ENCODE assay signal across 8 cellular contexts in the genomic region with DNA sequence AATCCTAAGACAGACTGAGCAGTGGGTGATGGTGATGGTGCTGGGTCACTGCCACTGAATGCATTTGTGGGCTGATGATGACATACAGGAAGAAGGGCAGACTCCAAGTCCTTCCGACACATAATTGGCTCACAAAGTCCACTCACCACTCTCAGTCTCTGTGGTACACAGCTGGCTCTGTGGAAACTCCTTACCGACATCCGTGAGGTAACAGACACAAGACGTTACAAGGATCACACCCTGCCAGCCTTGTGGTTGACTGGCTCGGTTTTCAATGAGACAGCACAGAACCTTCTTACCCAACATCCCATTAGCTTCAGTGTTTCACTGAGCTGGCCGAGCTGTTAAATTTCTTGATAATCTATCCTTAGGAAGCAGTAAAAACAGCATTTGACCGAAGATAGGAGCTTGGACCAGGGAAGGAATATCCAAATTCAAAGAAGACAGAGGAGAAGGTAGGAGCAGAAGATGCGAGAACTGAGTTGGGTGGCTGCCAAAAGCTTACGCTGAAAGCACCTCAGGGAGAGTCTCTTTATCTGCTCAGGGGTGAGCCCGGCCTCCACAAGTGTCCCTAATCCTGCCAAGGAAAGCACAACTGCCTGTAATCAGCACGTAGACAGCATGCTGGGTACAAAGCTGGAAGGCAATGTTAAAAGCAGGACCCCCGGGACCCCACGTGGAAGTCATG. TPM values are rescaled to one million over a fixed set of nuclear protein-coding genes. Genes with fewer than 3 reads are reported as not detected.
DNase-seq lines count a peak whose midpoint lies in the region; ATAC-seq and TF ChIP-seq lines count a peak whose summit lies in the region.

No MANE protein-coding gene starts in this region.

- peak overlapping the region; percentile 20 to 59 (median 36) for H3K27ac ChIP-seq in Peyer's patch
- peak overlapping the region; percentile 23 for H3K27ac ChIP-seq in adipose tissue (ENCODE audit: low read depth, low read length)
- peak overlapping the region; percentile 60 to 81 (median 73) for H3K27ac ChIP-seq in stomach

- WGBS in adipose tissue, 3 donors, result 34 to 75% (median 37%) methylated on average over 13 of the region's 13 CpGs
- 54 to 74% (median 66%) methylated on average over 13 of the region's 13 CpGs for WGBS in stomach, 5 donors

- DNase-seq in Caki2 (ENCODE audit: low read depth) (peak; percentile 22), Peyer's patch (peak; percentile 31 to 74 (median 46)), islet precursor cell (peak; percentile 73), stomach (peak; percentile 48), 8988T (no peak), NCI-H146 (lab: John Stamatoyannopoulos, UW) (no peak)

- intact Hi-C loops in stomach (cut with DNase I; ENCODE audit: low total_unique reads), result no loop called here

- H3K4me3 ChIP-seq in Peyer's patch (no peak overlapping the region), stomach (no peak overlapping the region)

- no peaks in the 10 kb centered on the region for H3K9me3 ChIP-seq in Peyer's patch
- no peaks in the 10 kb centered on the region for H3K9me3 ChIP-seq in stomach

- H3K36me3 ChIP-seq in Peyer's patch (peaks cover 0 to 79% (median 0%) of the 10 kb centered on the region in 3 donors), stomach (peaks cover 74 to 86% (median 83%) of the 10 kb centered on the region in 4 donors)

- H3K4me1 ChIP-seq in Peyer's patch (peaks cover 0 to 32% (median 8%) of the 10 kb centered on the region in 4 donors), stomach (peaks cover 13 to 56% (median 38%) of the 10 kb centered on the region in 4 donors)

- in situ Hi-C loops in Caki2 (cut with HindIII; ENCODE audit: low pct_unique_long_range_greater_than_20kb, low sequenced_read_pairs), result no loop called here

- TF ChIP-seq EP300 in stomach (IDR thresholded peaks at IDR 0.05), result peak; percentile 15

- no peak for TF ChIP-seq CTCF in Peyer's patch (IDR thresholded peaks at IDR 0.05)
- no peak for TF ChIP-seq CTCF in stomach (IDR thresholded peaks at IDR 0.05)

- TF ChIP-seq POLR2A in Peyer's patch (IDR thresholded peaks at IDR 0.05) (no peak), stomach (IDR thresholded peaks at IDR 0.05) (no peak)

- ATAC-seq in HG03354 (IDR thresholded peaks at IDR 0.05; ENCODE audit: poor library complexity, severe bottlenecking, unreplicated experiment), result no peak

- H3K27me3 ChIP-seq in Peyer's patch (no peaks in the 10 kb centered on the region), stomach (no peaks in the 10 kb centered on the region)

RNA-seq across cellular contexts. Expression of a gene that starts 5.5 kb away (rescaled TPM):
- total RNA-seq in Caki2 (2014; rRNA removed; shearing (Covaris generic); ENCODE audit: low replicate concordance), result 64.5 and 101 TPM in 2 replicates
- total RNA-seq in Peyer's patch (10 to 100 TPM in 3 of 4 donors, 1 to 10 TPM in 1; 9.1 to 27.3 (median 23.4) TPM), stomach (100 to 1,000 TPM in 2 of 5 donors, 10 to 100 TPM in 3; 41.4 to 209 (median 86.9) TPM)
- polyA plus RNA-seq in adipose tissue (100 to 1,000 TPM in 2 of 3 donors, 10 to 100 TPM in 1; 47.6 to 192 (median 176) TPM), stomach (100 to 1,000 TPM in 1 of 3 donors, 10 to 100 TPM in 2; 44.5 to 102 (median 54.5) TPM)

RNA-seq across cellular contexts. Expression of a gene that starts 10.1 kb away (rescaled TPM):
- total RNA-seq in Caki2 (2014; rRNA removed; shearing (Covaris generic); ENCODE audit: low replicate concordance), result 14.4 and 22.7 TPM in 2 replicates
- total RNA-seq in Peyer's patch, result 10 to 100 TPM; 21.5 to 42.6 (median 38.8) TPM
- polyA plus RNA-seq in adipose tissue, result 10 to 100 TPM; 19.3 to 51.5 (median 32.4) TPM
- 10 to 100 TPM in 3 of 5 donors, 1 to 10 TPM in 2; 9.3 to 47.3 (median 16.5) TPM for total RNA-seq in stomach
- polyA plus RNA-seq in stomach, result 10 to 100 TPM; 25.8 to 32.5 (median 28.5) TPM

RNA-seq across cellular contexts. Expression of a gene that starts 10.3 kb away (rescaled TPM):
- total RNA-seq in Caki2 (2014; rRNA removed; shearing (Covaris generic); ENCODE audit: low replicate concordance), result 40.5 and 56.8 TPM in 2 replicates
- total RNA-seq in Peyer's patch, result 10 to 100 TPM; 20.7 to 31.4 (median 27.0) TPM
- polyA plus RNA-seq in adipose tissue, result 10 to 100 TPM; 30.2 to 33.4 (median 30.9) TPM
- 10 to 100 TPM in 4 of 5 donors, 1 to 10 TPM in 1; 1.2 to 72.1 (median 15.5) TPM for total RNA-seq in stomach
- polyA plus RNA-seq in stomach, result 10 to 100 TPM; 35.4 to 42.0 (median 35.6) TPM

RNA-seq across cellular contexts. Expression of a gene that starts 20.8 kb away (rescaled TPM):
- total RNA-seq in Caki2 (2014; rRNA removed; shearing (Covaris generic); ENCODE audit: low replicate concordance), result 169 and 212 TPM in 2 replicates
- total RNA-seq in Peyer's patch (100 to 1,000 TPM; 185 to 403 (median 242) TPM), stomach (100 to 1,000 TPM; 166 to 340 (median 280) TPM)
- polyA plus RNA-seq in adipose tissue (100 to 1,000 TPM in 2 of 3 donors, 10 to 100 TPM in 1; 60.6 to 298 (median 109) TPM), stomach (100 to 1,000 TPM in 2 of 3 donors, 10 to 100 TPM in 1; 96.4 to 166 (median 106) TPM)

RNA-seq across cellular contexts. Expression of a gene that starts 21.6 kb away (rescaled TPM):
- total RNA-seq in Caki2 (2014; rRNA removed; shearing (Covaris generic); ENCODE audit: low replicate concordance), result 8.5 and 19.0 TPM in 2 replicates
- total RNA-seq in Peyer's patch (10 to 100 TPM; 35.3 to 64.8 (median 47.0) TPM), stomach (10 to 100 TPM in 4 of 5 donors, 1 to 10 TPM in 1; 7.0 to 66.1 (median 46.8) TPM)
- polyA plus RNA-seq in adipose tissue (10 to 100 TPM in 2 of 3 donors, 1 to 10 TPM in 1; 8.5 to 15.4 (median 15.0) TPM), stomach (10 to 100 TPM in 1 of 3 donors, 1 to 10 TPM in 2; 7.2 to 11.2 (median 9.3) TPM)

Comparison
In these comparisons a context has a peak if more than half of its experiments do, and no peak if none do; other contexts are left out.
1. DNase-seq: peak in Caki2 (single experiment), Peyer's patch (3 of 3), islet precursor cell (single experiment) and stomach (single experiment); none in 8988T (single experiment) and NCI-H146 (single experiment).
2. H3K27ac ChIP-seq: peak in every context shown above with its lines; median percentile 73 in stomach; 36 in Peyer's patch; 23 in adipose tissue.